In genomic region chr2:129055829-129056228, GRCh38 we compare ENCODE assay signal across 18 cellular contexts.
"Had no signal": no experiment of that assay in that cellular context is flagged by ENCODE, and none has a peak within 500 bp of the region (broad histone marks: within the 10 kb centered on the region; RNA-seq: fewer than 3 reads in every experiment).

No MANE protein-coding gene starts in this region.

- H3K4me3 Mint-ChIP-seq: activated CD4-positive, alpha-beta T cell treated with anti-CD3 and anti-CD28 coated beads, Interleukin-2, amount 10 ng/mL, durations not matched to agents 7 days and 5 days; neural progenitor cell; stimulated activated naive CD8-positive, alpha-beta T cell treated with anti-CD3 and anti-CD28 coated beads, Interleukin-15, Interleukin-2, amounts not matched to agents 100 ng/mL and 50 ng/mL, for 24 hours had no signal

- H3K4me3 ChIP-seq: ascending aorta, left lung, neural progenitor cell, right atrium auricular region, tibial nerve, uterus had no signal

- H3K27me3 ChIP-seq: ascending aorta, left lung, neural progenitor cell, right atrium auricular region, tibial nerve, uterus had no signal

- H3K36me3 ChIP-seq: ascending aorta, left lung, neural progenitor cell, right atrium auricular region, tibial nerve, uterus had no signal

- DNase-seq: activated CD4-positive, alpha-beta T cell treated with anti-CD3 and anti-CD28 coated beads, Interleukin-2, amount 10 ng/mL, durations not matched to agents 7 days and 5 days; activated CD8-positive, alpha-beta memory T cell treated with anti-CD3 and anti-CD28 coated beads, Interleukin-2, amount 50 U/mL, for 4 hours; activated effector memory CD4-positive, alpha-beta T cell treated with Interleukin-2 at 50 U/mL for 16 hours; activated naive CD4-positive, alpha-beta T cell treated with anti-CD3 and anti-CD28 coated beads, Interleukin-2, amount 50 U/mL, for 16 hours; activated T-cell treated with anti-CD3 and anti-CD28 coated beads, Interleukin-2, amount 50 U/mL, for 48 hours; effector CD4-positive, alpha-beta T cell; head of caudate nucleus; left lung; stimulated activated CD4-positive, alpha-beta T cell treated with anti-CD3 and anti-CD28 coated beads, Interleukin-15, amount 100 ng/mL, for 24 hours; stimulated activated CD4-positive, alpha-beta T cell treated with anti-CD3 and anti-CD28 coated beads, Interleukin-2, amount 100 ng/mL, for 48 hours; T1000; uterus had no signal

- H3K27me3 Mint-ChIP-seq: activated CD4-positive, alpha-beta T cell treated with anti-CD3 and anti-CD28 coated beads, Interleukin-2, amount 10 ng/mL, durations not matched to agents 7 days and 5 days; stimulated activated naive CD8-positive, alpha-beta T cell treated with anti-CD3 and anti-CD28 coated beads, Interleukin-15, Interleukin-2, amounts not matched to agents 100 ng/mL and 50 ng/mL, for 24 hours had no signal

- H3K27ac ChIP-seq: ascending aorta, left lung, neural progenitor cell, right atrium auricular region, tibial nerve, uterus had no signal

- H3K9me3 ChIP-seq: ascending aorta, left lung, right atrium auricular region, tibial nerve, uterus had no signal

- H3K9ac ChIP-seq: neural progenitor cell had no signal

- H3K27ac Mint-ChIP-seq: activated CD4-positive, alpha-beta T cell treated with anti-CD3 and anti-CD28 coated beads, Interleukin-2, amount 10 ng/mL, durations not matched to agents 7 days and 5 days; neural progenitor cell; progenitor cell of endocrine pancreas; stimulated activated naive CD8-positive, alpha-beta T cell treated with anti-CD3 and anti-CD28 coated beads, Interleukin-15, Interleukin-2, amounts not matched to agents 100 ng/mL and 50 ng/mL, for 24 hours had no signal

- H3K9me3 Mint-ChIP-seq: activated CD4-positive, alpha-beta T cell treated with anti-CD3 and anti-CD28 coated beads, Interleukin-2, amount 10 ng/mL, durations not matched to agents 7 days and 5 days; stimulated activated naive CD8-positive, alpha-beta T cell treated with anti-CD3 and anti-CD28 coated beads, Interleukin-15, Interleukin-2, amounts not matched to agents 100 ng/mL and 50 ng/mL, for 24 hours had no signal

- H3K4me2 ChIP-seq: neural progenitor cell had no signal

- H3K36me3 Mint-ChIP-seq: neural progenitor cell had no signal

- H3K4me1 ChIP-seq: ascending aorta, left lung, neural progenitor cell, right atrium auricular region, tibial nerve, uterus had no signal
